ENCODE assay signal across 19 cellular contexts in genomic region chr3:143881102-143881501, GRCh38.
"Had no signal": no experiment of that assay in that cellular context is flagged by ENCODE, and none has a peak within 500 bp of the region (broad histone marks: within the 10 kb centered on the region; RNA-seq: fewer than 3 reads in every experiment).

No MANE protein-coding gene starts in this region.

- H2AFZ ChIP-seq: parathyroid adenoma had no signal

- H3K79me2 ChIP-seq: parathyroid adenoma had no signal

- H3K9ac ChIP-seq: parathyroid adenoma had no signal

- H3K27me3 ChIP-seq: colonic mucosa, gastrocnemius medialis, neutrophil had no signal

- H3K36me3 ChIP-seq: colonic mucosa, gastrocnemius medialis, left ventricle myocardium inferior, neutrophil had no signal

- H3K4me1 ChIP-seq: colonic mucosa, gastrocnemius medialis, left ventricle myocardium inferior, parathyroid adenoma had no signal

- DNase-seq: activated CD4-positive, alpha-beta T cell treated with anti-CD3 and anti-CD28 coated beads, Interleukin-2, amount 10 ng/mL, durations not matched to agents 7 days and 5 days; activated CD8-positive, alpha-beta memory T cell treated with anti-CD3 and anti-CD28 coated beads, Interleukin-2, amount 50 U/mL, for 4 hours; activated naive CD4-positive, alpha-beta T cell treated with anti-CD3 and anti-CD28 coated beads, Interleukin-2, amount 10 ng/mL, durations not matched to agents 7 days and 5 days; activated naive CD8-positive, alpha-beta T cell treated with anti-CD3 and anti-CD28 coated beads, Interleukin-2, amount 50 U/mL, for 24 hours; activated T-cell treated with anti-CD3 and anti-CD28 coated beads, Interleukin-2, amount 50 U/mL, for 4 hours; anterior cingulate cortex; central memory CD4-positive, alpha-beta T cell; colonic mucosa; gastrocnemius medialis; head of caudate nucleus; kidney; left ventricle myocardium inferior; naive thymus-derived CD8-positive, alpha-beta T cell; stimulated activated naive B cell treated with anti-CD40 and anti-IgM and Interleukin-4, amounts not matched to agents 10 μg/mL and 1 μg/mL and 100 μg/mL, for 72 hours; T-helper 17 cell had no signal

- FAIRE-seq: endometrium, kidney had no signal

- ATAC-seq: activated CD4-positive, CD25-positive, alpha-beta regulatory T cell treated with anti-CD3 and anti-CD28 coated beads, Interleukin-2, amount 50 U/mL, for 24 hours; activated naive CD8-positive, alpha-beta T cell treated with anti-CD3 and anti-CD28 coated beads, Interleukin-2, amount 50 U/mL, for 24 hours; activated T-cell treated with anti-CD3 and anti-CD28 coated beads, Interleukin-2, amount 50 U/mL, for 4 hours; gastrocnemius medialis; naive thymus-derived CD8-positive, alpha-beta T cell; stimulated activated naive B cell treated with anti-CD40 and anti-IgM and Interleukin-4, amounts not matched to agents 10 μg/mL and 1 μg/mL and 100 μg/mL, for 72 hours; T-helper 17 cell had no signal

- H3K9me3 ChIP-seq: colonic mucosa, gastrocnemius medialis, left ventricle myocardium inferior, neutrophil had no signal

- H3K4me3 ChIP-seq: colonic mucosa, gastrocnemius medialis, left ventricle myocardium inferior had no signal

- H3K27ac ChIP-seq: colonic mucosa, gastrocnemius medialis, left ventricle myocardium inferior, neutrophil, parathyroid adenoma had no signal
